15 cellular contexts compared by ENCODE assay signal in the genomic region with DNA sequence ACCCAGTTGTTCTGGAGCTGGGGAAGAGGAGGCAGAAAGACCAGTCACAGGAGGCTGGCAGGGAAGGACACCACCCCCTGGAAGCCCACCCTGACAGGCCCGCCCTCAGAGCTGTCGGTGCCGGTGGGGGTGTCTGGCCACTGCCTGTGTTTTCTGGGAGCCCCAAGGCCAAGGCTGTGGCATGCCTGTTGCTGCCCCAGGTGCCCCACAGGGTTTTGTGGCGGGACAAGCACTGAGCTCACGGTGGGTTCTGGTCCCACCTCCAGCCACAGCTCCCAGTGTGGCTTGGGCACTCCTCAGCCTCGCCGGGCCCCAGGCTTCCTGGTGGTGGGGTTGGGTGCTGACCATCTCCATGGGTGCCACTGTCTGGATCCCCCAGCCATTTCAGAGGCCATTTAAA. TPM values are rescaled to one million over a fixed set of nuclear protein-coding genes. Genes with fewer than 3 reads are reported as not detected.
DNase-seq lines count a peak whose midpoint lies in the region; ATAC-seq and TF ChIP-seq lines count a peak whose summit lies in the region.
"Had no signal": no experiment of that assay in that cellular context is flagged by ENCODE, and none has a peak within 500 bp of the region (broad histone marks: within the 10 kb centered on the region; RNA-seq: fewer than 3 reads in every experiment).

No MANE protein-coding gene starts in this region.

- no TSS peak for BruUV-seq in A673 (replicated peaks; lab: Mats Ljungman, UMichigan)

- DNase-seq in A673 (ENCODE audit: low spot score) (no peak), hepatocyte (ENCODE audit: low spot score) (no peak), neuronal stem cell (ENCODE audit: low spot score) (no peak), heart right ventricle (no peak), NCI-H82 treated with DMSO at 0.1 percent for 48 hours (lab: John Stamatoyannopoulos, UW; ENCODE audit: unreplicated experiment) (no peak), GM20000 (ENCODE audit: low spot score) (no peak)
- DNase-seq: CD8-positive, alpha-beta memory T cell; DMS53; GF-D8; GM23248; H9 had no signal

- H3K4me1 ChIP-seq in A673 (ENCODE audit: insufficient read depth, low read length, poor library complexity, severe bottlenecking) (peaks cover 18% of the 10 kb centered on the region), hepatocyte (ENCODE audit: insufficient read depth) (peaks cover 43% of the 10 kb centered on the region), neuronal stem cell (ENCODE audit: control insufficient read depth in 2 of 2, insufficient read depth in 1 of 2, low read depth in 1 of 2, low read length in 2 of 2) (peaks cover 11 to 25% of the 10 kb centered on the region in 2 donors), heart right ventricle (no peaks in the 10 kb centered on the region)

- H3K36me3 ChIP-seq in A673 (ENCODE audit: insufficient read depth, low read length, poor library complexity, severe bottlenecking): no peaks in the 10 kb centered on the region
- H3K36me3 ChIP-seq in hepatocyte (replicated peaks; ENCODE audit: insufficient read depth, low read depth): no peaks in the 10 kb centered on the region
- H3K36me3 ChIP-seq in neuronal stem cell (replicated peaks in 1 of 2; ENCODE audit: control insufficient read depth in 2 of 2, insufficient read depth in 2 of 2, low read length in 2 of 2): no peaks in the 10 kb centered on the region
- no peaks in the 10 kb centered on the region for H3K36me3 ChIP-seq in heart right ventricle

- H2BK120ac ChIP-seq in neuronal stem cell (ENCODE audit: low read depth, low read length): no peak overlapping the region

- no peak overlapping the region for H2AFZ ChIP-seq in hepatocyte
- no peak overlapping the region for H2AFZ ChIP-seq in neuronal stem cell (ENCODE audit: low read length)
- H2AFZ ChIP-seq: GM23248 had no signal

- 96% methylated on average over 7 of the region's 7 CpGs for WGBS in hepatocyte (ENCODE audit: low lambda C conversion rate, missing lambda C conversion rate)
- WGBS in neuronal stem cell (ENCODE audit: extremely low coverage in 2 of 2, insufficient read length in 2 of 2, insufficient replicate concordance in 1 of 2), 2 donors: no CpG with 5 or more reads among the region's 7 CpGs
- 95 to 96% methylated on average over 7 of the region's 7 CpGs for WGBS in heart right ventricle, 2 donors

- no peak overlapping the region for H3K4ac ChIP-seq in neuronal stem cell (ENCODE audit: low read length)

- H3K23ac ChIP-seq in neuronal stem cell (ENCODE audit: low read depth, low read length, poor library complexity): no peak overlapping the region

- H3K4me1 Mint-ChIP-seq in brain: peaks cover 37% of the 10 kb centered on the region
- H3K4me1 Mint-ChIP-seq: CD8-positive, alpha-beta memory T cell; IgD-negative memory B cell had no signal

- no peaks in the 10 kb centered on the region for H4K20me1 ChIP-seq in hepatocyte (ENCODE audit: insufficient read depth, poor library complexity, severe bottlenecking)

- no peak overlapping the region for H2AK5ac ChIP-seq in neuronal stem cell (ENCODE audit: low read depth, low read length)

- H3K27ac Mint-ChIP-seq in brain: peak overlapping the region in 3 of 5 experiments; percentile 34 to 40 (median 39)

- H2BK15ac ChIP-seq in neuronal stem cell (ENCODE audit: low read length): no peak overlapping the region

- H3K4me3 ChIP-seq in A673 (ENCODE audit: low read depth, low read length, poor library complexity, severe bottlenecking) (no peak overlapping the region), hepatocyte (no peak overlapping the region), neuronal stem cell (ENCODE audit: low read length in 2 of 2) (no peak overlapping the region), heart right ventricle (no peak overlapping the region)
- H3K4me3 ChIP-seq: BLaER1, GM23248 had no signal

- no peaks in the 10 kb centered on the region for H3K79me1 ChIP-seq in neuronal stem cell (ENCODE audit: low read depth, low read length)

- H4K91ac ChIP-seq in neuronal stem cell (ENCODE audit: low read depth, low read length, poor library complexity): no peak overlapping the region

- H3K79me2 ChIP-seq in hepatocyte: peaks cover 21% of the 10 kb centered on the region

- no peak overlapping the region for H3K9ac ChIP-seq in neuronal stem cell (ENCODE audit: low read depth, low read length, poor library complexity)
- H3K9ac ChIP-seq: BLaER1, GM23248 had no signal

- no peak overlapping the region for H3K14ac ChIP-seq in neuronal stem cell (ENCODE audit: low read length)

- H3K18ac ChIP-seq in neuronal stem cell (ENCODE audit: low read length): peak overlapping the region; percentile 48

- TF ChIP-seq CTCF in A673 (conservative IDR thresholded peaks at IDR 0.05; ENCODE audit: low read depth, low read length): no peak
- no peak for TF ChIP-seq CTCF in brain (conservative IDR thresholded peaks at IDR 0.05)
- no peak for TF ChIP-seq CTCF in hepatocyte (IDR thresholded peaks at IDR 0.05; ENCODE audit: poor library complexity)
- TF ChIP-seq CTCF in heart right ventricle (IDR thresholded peaks at IDR 0.05): no peak
- no peak for TF ChIP-seq CTCF in GM20000 (IDR thresholded peaks at IDR 0.05; ENCODE audit: extremely low read depth, missing control alignments)

- H4K8ac ChIP-seq in neuronal stem cell (ENCODE audit: low read depth, low read length): no peak overlapping the region

- POLR2A ChIA-PET in A673 (lab: Charles Lee; ENCODE audit: low non-redundant PET): interaction anchor here (0.6 kb wide), 1 partner anchor 68 kb away, joined by 3 read pairs; no protein-coding TSS in a partner anchor

- ATAC-seq in GM19455 (IDR thresholded peaks at IDR 0.05; ENCODE audit: unreplicated experiment): no peak
- ATAC-seq in heart right ventricle: no peak

- H3K4me3 Mint-ChIP-seq in brain: no peak overlapping the region
- H3K4me3 Mint-ChIP-seq: CD8-positive, alpha-beta memory T cell; H9 had no signal

- intact Hi-C loops in A673 (cut with micrococcal nuclease; ENCODE audit: unreplicated experiment): no loop called here
- intact Hi-C loops in heart right ventricle (cut with DNase I): no loop called here

- H3K9me3 ChIP-seq in A673 (ENCODE audit: low read depth, low read length, poor library complexity, severe bottlenecking): no peaks in the 10 kb centered on the region
- no peaks in the 10 kb centered on the region for H3K9me3 ChIP-seq in hepatocyte (ENCODE audit: low read depth)
- no peaks in the 10 kb centered on the region for H3K9me3 ChIP-seq in neuronal stem cell (replicated peaks in 1 of 2; ENCODE audit: control insufficient read depth in 2 of 2, insufficient read depth in 1 of 2, low read depth in 1 of 2, low read length in 2 of 2)
- H3K9me3 ChIP-seq in heart right ventricle: no peaks in the 10 kb centered on the region
- H3K9me3 ChIP-seq: BLaER1 had no signal

- no peaks in the 10 kb centered on the region for H3K9me2 ChIP-seq in hepatocyte (replicated peaks; ENCODE audit: insufficient read depth)

- no peak overlapping the region for H2BK5ac ChIP-seq in neuronal stem cell (ENCODE audit: low read length)

- H3K4me2 ChIP-seq in hepatocyte (no peak overlapping the region), neuronal stem cell (ENCODE audit: insufficient read depth, low read length, poor library complexity, severe bottlenecking) (no peak overlapping the region)
- H3K4me2 ChIP-seq: BLaER1 had no signal

- H3K27me3 ChIP-seq in A673 (replicated peaks; ENCODE audit: insufficient read depth, low read depth, low read length, poor library complexity) (no peaks in the 10 kb centered on the region), hepatocyte (no peaks in the 10 kb centered on the region), neuronal stem cell (ENCODE audit: control insufficient read depth in 3 of 3, insufficient read depth in 3 of 3, low read depth in 1 of 3, low read length in 3 of 3) (no peaks in the 10 kb centered on the region), heart right ventricle (no peaks in the 10 kb centered on the region)
- H3K27me3 ChIP-seq: BLaER1 had no signal

- CTCF ChIA-PET in A673 (lab: Charles Lee): interaction anchor here (1.0 kb wide), 1 partner anchor 72 kb away, joined by 5 read pairs; no protein-coding TSS in a partner anchor

- no peak overlapping the region for H2BK12ac ChIP-seq in neuronal stem cell (ENCODE audit: low read length)

- no peaks in the 10 kb centered on the region for H3K9me3 Mint-ChIP-seq in brain
- H3K9me3 Mint-ChIP-seq: H9, IgD-negative memory B cell had no signal

- H3K27ac ChIP-seq in A673 (ENCODE audit: low read depth, low read length, poor library complexity, severe bottlenecking) (peak overlapping the region; percentile 44), hepatocyte (peak overlapping the region; percentile 96), neuronal stem cell (replicated peaks; ENCODE audit: low read length) (no peak overlapping the region), heart right ventricle (no peak overlapping the region)
- H3K27ac ChIP-seq: BLaER1, GM23248 had no signal

- peaks cover 3% of the 10 kb centered on the region for H3K36me3 Mint-ChIP-seq in brain
- H3K36me3 Mint-ChIP-seq: IgD-negative memory B cell had no signal

- no peaks in the 10 kb centered on the region for H3K27me3 Mint-ChIP-seq in brain
- H3K27me3 Mint-ChIP-seq: CD8-positive, alpha-beta memory T cell; IgD-negative memory B cell had no signal

RNA-seq across cellular contexts. Expression of a gene that starts 58.0 kb away (rescaled TPM):
- total RNA-seq in A673 (2021) (5.6 and 6.7 TPM in 2 replicates), hepatocyte (3.1 and 4.1 TPM in 2 replicates), heart right ventricle (1 to 10 TPM; 3.2 to 6.0 (median 4.4) TPM)
- polyA plus RNA-seq in brain (ENCODE audit: insufficient read depth, low read depth, low replicate concordance) (9.8 TPM), hepatocyte (8.3 and 11.9 TPM in 2 replicates), heart right ventricle (10 to 100 TPM in 1 of 2 donors, 1 to 10 TPM in 1; 2.0 to 10.4 TPM)
- 3.8 TPM for polyA plus RNA-seq in neuronal stem cell (2013, experiment 1 of 2)
- 4.0 TPM for polyA plus RNA-seq in neuronal stem cell (2013, experiment 2 of 2)

RNA-seq across cellular contexts. Expression of a gene that starts 59.1 kb away (rescaled TPM):
- total RNA-seq in A673 (2021): 75.9 and 83.4 TPM in 2 replicates
- polyA plus RNA-seq in brain (ENCODE audit: insufficient read depth, low read depth, low replicate concordance): 61.8 TPM
- total RNA-seq in hepatocyte: 8.1 and 16.8 TPM in 2 replicates
- polyA plus RNA-seq in hepatocyte: 30.7 and 37.1 TPM in 2 replicates
- 48.7 TPM for polyA plus RNA-seq in neuronal stem cell (2013, experiment 1 of 2)
- polyA plus RNA-seq in neuronal stem cell (2013, experiment 2 of 2): 49.9 TPM
- total RNA-seq in heart right ventricle: 10 to 100 TPM; 18.3 to 28.7 (median 22.0) TPM
- 10 to 100 TPM; 18.4 to 22.7 TPM for polyA plus RNA-seq in heart right ventricle

Comparison
In these comparisons a context has a peak if more than half of its experiments do, and no peak if none do; other contexts are left out.
1. H3K27ac ChIP-seq: peak in A673 (single experiment) and hepatocyte (single experiment); none in neuronal stem cell (single experiment) and heart right ventricle (0 of 10).